Comparison of ENCODE assay signal across 9 cellular contexts in genomic region chr16:89241187-89242003, GRCh38. TPM values are rescaled to one million over a fixed set of nuclear protein-coding genes. Genes with fewer than 3 reads are reported as not detected.
DNase-seq lines count a peak whose midpoint lies in the region; ATAC-seq, FAIRE-seq and TF ChIP-seq lines count a peak whose summit lies in the region.
"Had no signal": no experiment of that assay in that cellular context is flagged by ENCODE, and none has a peak within 500 bp of the region (broad histone marks: within the 10 kb centered on the region; RNA-seq: fewer than 3 reads in every experiment).

No MANE protein-coding gene starts in this region.

- no peak for FAIRE-seq in HTR-8/SVneo (lab: Jason Lieb, UNC)

- CTCF ChIA-PET in RWPE1 (lab: Yijun Ruan, JAX), result interaction anchor here (0.5 to 0.6 kb wide), 3 partner anchors 14 to 130 kb away, joined by 3 to 4 read pairs (median 3); no protein-coding TSS in a partner anchor

- no peaks in the 10 kb centered on the region for H3K9me3 Mint-ChIP-seq in neural crest cell
- H3K9me3 Mint-ChIP-seq in stimulated activated naive CD8-positive, alpha-beta T cell treated with anti-CD3 and anti-CD28 coated beads, Interleukin-15, amount 100 ng/mL, for 72 hours, result no peaks in the 10 kb centered on the region

- peak overlapping the region; percentile 100 for H3K27ac Mint-ChIP-seq in neural crest cell (ENCODE audit: unreplicated experiment)
- H3K27ac Mint-ChIP-seq in stimulated activated naive CD8-positive, alpha-beta T cell treated with anti-CD3 and anti-CD28 coated beads, Interleukin-15, amount 100 ng/mL, for 72 hours, result peak overlapping the region; percentile 100

- ATAC-seq in GM19351 (IDR thresholded peaks at IDR 0.05; ENCODE audit: unreplicated experiment), result peak; percentile 59
- peak; percentile 85 for ATAC-seq in stimulated activated naive CD8-positive, alpha-beta T cell treated with anti-CD3 and anti-CD28 coated beads, Interleukin-15, amount 100 ng/mL, for 72 hours

- DNase-seq in HTR-8/SVneo (ENCODE audit: insufficient read length, low spot score), result peak; percentile 68
- peak; percentile 59 for DNase-seq in RWPE1 (ENCODE audit: low spot score)
- DNase-seq in activated effector memory CD4-positive, alpha-beta T cell treated with Interleukin-2 at 50 U/mL for 16 hours, result peak; percentile 73
- DNase-seq in fibroblast of the conjunctiva (ENCODE audit: low read depth), result peak; percentile 49
- peak; percentile 57 for DNase-seq in neural crest cell (ENCODE audit: low read depth, low spot score)
- DNase-seq in stimulated activated naive CD8-positive, alpha-beta T cell treated with anti-CD3 and anti-CD28 coated beads, Interleukin-15, amount 100 ng/mL, for 72 hours, result peak; percentile 81

- peaks cover 15% of the 10 kb centered on the region for H3K4me1 Mint-ChIP-seq in neural crest cell
- H3K4me1 Mint-ChIP-seq in stimulated activated naive CD8-positive, alpha-beta T cell treated with anti-CD3 and anti-CD28 coated beads, Interleukin-15, amount 100 ng/mL, for 72 hours, result peaks cover 39% of the 10 kb centered on the region

- POLR2A ChIA-PET in RWPE1 (lab: Yijun Ruan, JAX; ENCODE audit: low non-redundant PET), result interaction anchor here (0.7 kb wide), 1 partner anchor 432 kb away, joined by 4 read pairs; no protein-coding TSS in a partner anchor

- peak overlapping the region; percentile 87 for H3K27ac ChIP-seq in C4-2B
- H3K27ac ChIP-seq in RWPE1, result peak overlapping the region; percentile 93

- TF ChIP-seq CTCF in C4-2B (conservative IDR thresholded peaks at IDR 0.05) (no peak), RWPE1 (conservative IDR thresholded peaks at IDR 0.05; ENCODE audit: low read depth) (no peak), neural crest cell (conservative IDR thresholded peaks at IDR 0.05) (no peak)

- H3K27me3 Mint-ChIP-seq in neural crest cell (ENCODE audit: low read depth), result no peaks in the 10 kb centered on the region
- no peaks in the 10 kb centered on the region for H3K27me3 Mint-ChIP-seq in stimulated activated naive CD8-positive, alpha-beta T cell treated with anti-CD3 and anti-CD28 coated beads, Interleukin-15, amount 100 ng/mL, for 72 hours

- peak overlapping the region; percentile 98 for H3K4me3 Mint-ChIP-seq in neural crest cell
- H3K4me3 Mint-ChIP-seq in stimulated activated naive CD8-positive, alpha-beta T cell treated with anti-CD3 and anti-CD28 coated beads, Interleukin-15, amount 100 ng/mL, for 72 hours, result peak overlapping the region; percentile 99 to 100

- peaks cover 3% of the 10 kb centered on the region for H3K36me3 Mint-ChIP-seq in neural crest cell (ENCODE audit: low read depth)

RNA-seq across cellular contexts. Expression of gene ZNF778, which starts 23.9 kb away (rescaled TPM):
- 13.7 and 15.5 TPM in 2 replicates for total RNA-seq in neural crest cell

RNA-seq across cellular contexts. Expression of gene SLC22A31, which starts 41.1 kb away (rescaled TPM):
- 1.3 and 1.4 TPM in 2 replicates for total RNA-seq in neural crest cell
- total RNA-seq: glomerular endothelial cell had no signal

Comparison
In these comparisons a context has a peak if more than half of its experiments do, and no peak if none do; other contexts are left out.
1. Peak in every context shown above with its lines: DNase-seq, ATAC-seq and H3K27ac ChIP-seq.